Comparison of ENCODE assay signal across 8 cellular contexts in genomic region chr17:18257268-18257681, GRCh38. TPM values are rescaled to one million over a fixed set of nuclear protein-coding genes. Genes with fewer than 3 reads are reported as not detected.
A peak's percentile ranks its signal among the peaks of the same experiment; 100 is the strongest.
DNase-seq lines count a peak whose midpoint lies in the region; ATAC-seq, FAIRE-seq and TF ChIP-seq lines count a peak whose summit lies in the region.

No MANE protein-coding gene starts in this region.

- no peak overlapping the region for H2AFZ ChIP-seq in HCT116 (ENCODE audit: low read depth, low read length, poor library complexity, severe bottlenecking)

- POLR2A ChIA-PET in HCT116 (lab: Charles Lee) (no interaction called here), HEK293T (lab: Yijun Ruan, JAX) (interaction anchor here (1.2 kb wide), 1 partner anchor 33 kb away, joined by 3 read pairs; no protein-coding TSS in a partner anchor)
- POLR2A ChIA-PET in activated CD8-positive, alpha-beta T cell treated with anti-CD3 and anti-CD28 coated beads for 36 hours (lab: Charles Lee): interaction anchor here (0.6 to 0.8 kb wide), 3 partner anchors 15 to 33 kb away, joined by 3 read pairs; no protein-coding TSS in a partner anchor

- intact Hi-C loops in HCT116 (cut with micrococcal nuclease) (no loop called here), right cardiac atrium (cut with DNase I) (no loop called here)
- intact Hi-C loops in activated CD8-positive, alpha-beta T cell treated with anti-CD3 and anti-CD28 coated beads for 36 hours (cut with micrococcal nuclease): no loop called here

- 35% methylated on average over 12 of the region's 12 CpGs for WGBS in right cardiac atrium
- 13 to 32% (median 25%) methylated on average over 12 of the region's 12 CpGs for WGBS in small intestine, 3 donors

- no peak for TF ChIP-seq POLR2A in HCT116 (IDR thresholded peaks at IDR 0.05; ENCODE audit: borderline replicate concordance, extremely low read depth, insufficient read depth, insufficient read length)

- H3K4me1 Mint-ChIP-seq in activated CD8-positive, alpha-beta T cell treated with anti-CD3 and anti-CD28 coated beads for 36 hours (ENCODE audit: low read depth): peaks cover 36% of the 10 kb centered on the region

- peaks cover 7% of the 10 kb centered on the region for H3K36me3 Mint-ChIP-seq in activated CD8-positive, alpha-beta T cell treated with anti-CD3 and anti-CD28 coated beads for 36 hours (ENCODE audit: low read depth)

- RAD21 ChIA-PET in HCT116 (lab: Charles Lee; ENCODE audit: low non-redundant PET in 1 of 2, low total read pairs in 2 of 2, uncharacterized antibody in 2 of 2, unreplicated experiment in 2 of 2): no interaction called here

- H3K9me3 Mint-ChIP-seq in activated CD8-positive, alpha-beta T cell treated with anti-CD3 and anti-CD28 coated beads for 36 hours: no peaks in the 10 kb centered on the region

- H3K4me1 ChIP-seq in HCT116 (ENCODE audit: control insufficient read depth in 1 of 2, insufficient read depth in 2 of 2, low read length in 2 of 2): peaks cover 29 to 42% of the 10 kb centered on the region in 2 experiments
- peaks cover 13% of the 10 kb centered on the region for H3K4me1 ChIP-seq in right cardiac atrium (ENCODE audit: control insufficient read depth, insufficient read depth, low read length)
- H3K4me1 ChIP-seq in small intestine (ENCODE audit: control insufficient read depth in 2 of 2, insufficient read depth in 1 of 2, low read depth in 1 of 2, low read length in 1 of 2): peaks cover 7 to 15% of the 10 kb centered on the region in 2 donors

- peaks cover 50% of the 10 kb centered on the region for H3K79me2 ChIP-seq in HCT116 (ENCODE audit: insufficient read depth, low read length)

- no peaks in the 10 kb centered on the region for H3K27me3 ChIP-seq in HCT116 (ENCODE audit: insufficient read depth, low read length)
- no peaks in the 10 kb centered on the region for H3K27me3 ChIP-seq in right cardiac atrium (ENCODE audit: control insufficient read depth, insufficient read depth)
- H3K27me3 ChIP-seq in small intestine (ENCODE audit: control insufficient read depth in 2 of 2, insufficient read depth in 2 of 2, low read length in 2 of 2): no peaks in the 10 kb centered on the region

- no peak for TF ChIP-seq CTCF in HCT116 (IDR thresholded peaks at IDR 0.05 in 2 of 3, conservative IDR thresholded peaks at IDR 0.05 in 1 of 3; ENCODE audit: borderline replicate concordance in 1 of 3, insufficient read depth in 1 of 3, low read depth in 2 of 3, low read length in 2 of 3)
- TF ChIP-seq CTCF in activated CD8-positive, alpha-beta T cell treated with anti-CD3 and anti-CD28 coated beads for 36 hours (IDR thresholded peaks at IDR 0.05): no peak

- peak overlapping the region; percentile 87 to 92 for H3K4me3 ChIP-seq in HCT116 (replicated peaks in 1 of 2; ENCODE audit: low read depth in 1 of 2, low read length in 2 of 2)
- peak overlapping the region; percentile 71 for H3K4me3 ChIP-seq in right cardiac atrium (ENCODE audit: low read length)
- H3K4me3 ChIP-seq in small intestine (ENCODE audit: low read depth in 1 of 2, low read length in 2 of 2): peak overlapping the region; percentile 88 to 96

- H3K4me3 Mint-ChIP-seq in activated CD8-positive, alpha-beta T cell treated with anti-CD3 and anti-CD28 coated beads for 36 hours: peak overlapping the region; percentile 94

- no peak for ATAC-seq in HCT116
- no peak for ATAC-seq in activated CD8-positive, alpha-beta T cell treated with anti-CD3 and anti-CD28 coated beads for 36 hours
- ATAC-seq in right cardiac atrium: no peak
- no peak for ATAC-seq in HG02678 (IDR thresholded peaks at IDR 0.05; ENCODE audit: unreplicated experiment)
- ATAC-seq in GM18502 (IDR thresholded peaks at IDR 0.05; ENCODE audit: poor library complexity, unreplicated experiment): no peak

- H4K20me1 ChIP-seq in HCT116 (ENCODE audit: insufficient read depth): no peaks in the 10 kb centered on the region

- peak overlapping the region; percentile 96 for H3K27ac ChIP-seq in HCT116 (ENCODE audit: low read depth, low read length)
- H3K27ac ChIP-seq in right cardiac atrium (ENCODE audit: low read length): peak overlapping the region; percentile 76
- peak overlapping the region; percentile 95 to 99 for H3K27ac ChIP-seq in small intestine (ENCODE audit: low read depth in 1 of 2, low read length in 1 of 2)

- DNase-seq in HCT116 (ENCODE audit: low read depth, low spot score): no peak
- DNase-seq in activated CD8-positive, alpha-beta T cell treated with anti-CD3 and anti-CD28 coated beads for 36 hours: peak; percentile 49
- DNase-seq in right cardiac atrium: peak in 2 of 3 donors; percentile 53 to 64
- DNase-seq in small intestine: peak; percentile 21
- no peak for DNase-seq in pons (ENCODE audit: low spot score)
- no peak for DNase-seq in HEK293T (ENCODE audit: extremely low spot score)

- FAIRE-seq in small intestine (lab: Jason Lieb, UNC): no peak

- peaks cover 12 to 27% of the 10 kb centered on the region in 2 experiments for H3K36me3 ChIP-seq in HCT116 (ENCODE audit: control insufficient read depth in 1 of 2, insufficient read depth in 2 of 2, low read length in 2 of 2)
- peaks cover 14 to 15% of the 10 kb centered on the region in 2 donors for H3K36me3 ChIP-seq in small intestine (ENCODE audit: control insufficient read depth in 2 of 2, insufficient read depth in 2 of 2, low read length in 2 of 2)

- CTCF ChIA-PET in HCT116 (lab: Charles Lee): no interaction called here
- CTCF ChIA-PET in activated CD8-positive, alpha-beta T cell treated with anti-CD3 and anti-CD28 coated beads for 36 hours (lab: Charles Lee): interaction anchor here (0.6 kb wide), 1 partner anchor 9 kb away, joined by 3 read pairs; no protein-coding TSS in a partner anchor
- CTCF ChIA-PET in HEK293T (lab: Yijun Ruan, JAX): no interaction called here

- TSS peak; percentile 39 for BruUV-seq in HCT116 (replicated peaks; lab: Mats Ljungman, UMichigan)

- TF ChIP-seq RAD21 in HCT116 (IDR thresholded peaks at IDR 0.05; ENCODE audit: low read depth): no peak

- H3K9me2 ChIP-seq in HCT116 (ENCODE audit: insufficient read depth): no peaks in the 10 kb centered on the region

- H3K9me3 ChIP-seq in HCT116 (ENCODE audit: control insufficient read depth in 1 of 2, insufficient read depth in 1 of 2, low read depth in 1 of 2, low read length in 2 of 2) (no peaks in the 10 kb centered on the region), right cardiac atrium (ENCODE audit: control insufficient read depth, low read length) (no peaks in the 10 kb centered on the region), small intestine (ENCODE audit: control insufficient read depth, low read depth) (no peaks in the 10 kb centered on the region)

- peak overlapping the region; percentile 78 for H3K27ac Mint-ChIP-seq in activated CD8-positive, alpha-beta T cell treated with anti-CD3 and anti-CD28 coated beads for 36 hours

- H3K9ac ChIP-seq in HCT116 (ENCODE audit: low read length): peak overlapping the region; percentile 94

- peak overlapping the region; percentile 88 for H3K4me2 ChIP-seq in HCT116 (ENCODE audit: low read length)

- H3K27me3 Mint-ChIP-seq in activated CD8-positive, alpha-beta T cell treated with anti-CD3 and anti-CD28 coated beads for 36 hours: no peaks in the 10 kb centered on the region

TF ChIP-seq in HCT116, 20 proteins besides CTCF, POLR2A, EP300 and RAD21 (continues in another document):
- TF ChIP-seq EGR1 (IDR thresholded peaks at IDR 0.05; ENCODE audit: low read depth) (no peak), ELF1 (IDR thresholded peaks at IDR 0.05; ENCODE audit: borderline replicate concordance, low read depth) (no peak), SIN3A (IDR thresholded peaks at IDR 0.05; ENCODE audit: low read depth) (no peak)
- TF ChIP-seq, protein P1, sequence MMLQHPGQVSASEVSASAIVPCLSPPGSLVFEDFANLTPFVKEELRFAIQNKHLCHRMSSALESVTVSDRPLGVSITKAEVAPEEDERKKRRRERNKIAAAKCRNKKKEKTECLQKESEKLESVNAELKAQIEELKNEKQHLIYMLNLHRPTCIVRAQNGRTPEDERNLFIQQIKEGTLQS (IDR thresholded peaks at IDR 0.05): no peak

TF ChIP-seq in HEK293T, 16 proteins besides CTCF, POLR2A, EP300 and RAD21:
- TF ChIP-seq ARNT (IDR thresholded peaks at IDR 0.05): no peak
- TF ChIP-seq BHLHE40 (IDR thresholded peaks at IDR 0.05; ENCODE audit: borderline replicate concordance): no peak

RNA-seq across cellular contexts. Expression of gene FLII, which starts 1.3 kb away (rescaled TPM):
- total RNA-seq in HCT116 (2021; ENCODE audit: unreplicated experiment): 264 TPM
- polyA plus RNA-seq in HCT116 (2012): 312 and 354 TPM in 2 replicates
- 100 to 1,000 TPM; 276 to 281 TPM for total RNA-seq in activated CD8-positive, alpha-beta T cell treated with anti-CD3 and anti-CD28 coated beads for 36 hours
- 100 to 1,000 TPM; 176 to 217 (median 194) TPM for total RNA-seq in right cardiac atrium
- 166 TPM for polyA plus RNA-seq in right cardiac atrium
- polyA plus RNA-seq in small intestine: 100 to 1,000 TPM; 152 to 360 (median 266) TPM

RNA-seq across cellular contexts. Expression of gene MIEF2, which starts 3.2 kb away (rescaled TPM):
- total RNA-seq in HCT116 (2021; ENCODE audit: unreplicated experiment) (9.3 TPM), right cardiac atrium (10 to 100 TPM; 17.6 to 20.7 (median 19.6) TPM)
- polyA plus RNA-seq in HCT116 (2012): 7.3 and 9.9 TPM in 2 replicates
- 1 to 10 TPM; 5.5 to 6.2 TPM for total RNA-seq in activated CD8-positive, alpha-beta T cell treated with anti-CD3 and anti-CD28 coated beads for 36 hours
- polyA plus RNA-seq in right cardiac atrium (13.1 TPM), small intestine (1 to 10 TPM; 4.9 to 8.4 (median 5.7) TPM)

RNA-seq across cellular contexts. Expression of gene LLGL1, which starts 31.8 kb away (rescaled TPM):
- 44.3 TPM for total RNA-seq in HCT116 (2021; ENCODE audit: unreplicated experiment)
- polyA plus RNA-seq in HCT116 (2012): 31.7 and 34.1 TPM in 2 replicates
- total RNA-seq in activated CD8-positive, alpha-beta T cell treated with anti-CD3 and anti-CD28 coated beads for 36 hours: 10 to 100 TPM; 15.1 to 17.6 TPM
- total RNA-seq in right cardiac atrium: 10 to 100 TPM; 11.2 to 13.9 (median 12.6) TPM
- polyA plus RNA-seq in right cardiac atrium: 8.6 TPM
- polyA plus RNA-seq in small intestine: 1 to 10 TPM; 2.5 to 9.4 (median 3.0) TPM

RNA-seq across cellular contexts. Expression of gene TOP3A, which starts 57.5 kb away (rescaled TPM):
- total RNA-seq in HCT116 (2021; ENCODE audit: unreplicated experiment): 48.8 TPM
- 17.7 and 24.2 TPM in 2 replicates for polyA plus RNA-seq in HCT116 (2012)
- total RNA-seq in activated CD8-positive, alpha-beta T cell treated with anti-CD3 and anti-CD28 coated beads for 36 hours: 10 to 100 TPM; 61.8 to 65.7 TPM
- total RNA-seq in right cardiac atrium: 10 to 100 TPM; 10.6 to 14.9 (median 12.7) TPM
- polyA plus RNA-seq in right cardiac atrium: 8.9 TPM
- polyA plus RNA-seq in small intestine: 10 to 100 TPM in 2 of 3 donors, 1 to 10 TPM in 1; 8.1 to 17.0 (median 14.1) TPM

RNA-seq across cellular contexts. Expression of gene SMCR8, which starts 57.8 kb away (rescaled TPM):
- total RNA-seq in HCT116 (2021; ENCODE audit: unreplicated experiment) (12.7 TPM), right cardiac atrium (10 to 100 TPM; 10.7 to 13.3 (median 11.7) TPM)
- 6.7 and 7.2 TPM in 2 replicates for polyA plus RNA-seq in HCT116 (2012)
- total RNA-seq in activated CD8-positive, alpha-beta T cell treated with anti-CD3 and anti-CD28 coated beads for 36 hours: 10 to 100 TPM; 12.9 to 13.7 TPM
- polyA plus RNA-seq in right cardiac atrium (5.3 TPM), small intestine (1 to 10 TPM; 3.4 to 9.1 (median 4.1) TPM)

Comparison
In these comparisons a context has a peak if more than half of its experiments do, and no peak if none do; other contexts are left out.
1. DNase-seq: peak in activated CD8-positive, alpha-beta T cell treated with anti-CD3 and anti-CD28 coated beads for 36 hours (single experiment), right cardiac atrium (2 of 3) and small intestine (single experiment); none in HCT116 (single experiment), pons (single experiment) and HEK293T (single experiment).
2. Peak in every context shown above with its lines, with median percentiles within 50 percentile points of each other: H3K27ac ChIP-seq and H3K4me3 ChIP-seq.